Comparison of ENCODE assay signal across 22 cellular contexts in the genomic region with DNA sequence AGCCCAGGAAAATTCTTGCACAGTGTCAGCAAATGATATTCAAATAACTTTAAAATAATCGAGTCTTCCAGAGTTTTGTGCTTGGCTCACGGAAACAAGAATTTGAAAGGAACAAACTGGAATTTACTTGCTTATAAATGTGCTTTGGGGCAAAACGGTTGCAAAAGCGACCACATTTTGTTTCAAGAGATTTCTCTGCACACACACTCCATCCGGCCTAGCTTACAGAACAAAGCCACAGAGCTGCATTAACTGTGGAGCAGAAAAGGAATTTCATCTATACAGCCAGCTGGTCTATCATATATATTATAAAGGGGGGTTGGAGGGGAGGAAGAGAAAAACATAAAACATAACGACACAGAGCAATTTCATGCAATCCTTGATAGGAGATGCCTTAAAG.
"Had no signal": no experiment of that assay in that cellular context is flagged by ENCODE, and none has a peak within 500 bp of the region (broad histone marks: within the 10 kb centered on the region; RNA-seq: fewer than 3 reads in every experiment).

No MANE protein-coding gene starts in this region.

- H3K27ac ChIP-seq: brain microvascular endothelial cell, coronary artery, heart left ventricle, tibial artery had no signal

- DNase-seq: activated CD4-positive, alpha-beta T cell treated with anti-CD3 and anti-CD28 coated beads, Interleukin-2, amount 10 ng/mL, durations not matched to agents 24 days and 14 days; activated CD8-positive, alpha-beta T cell treated with anti-CD3 and anti-CD28 coated beads for 36 hours; activated naive CD4-positive, alpha-beta T cell; activated naive CD8-positive, alpha-beta T cell treated with anti-CD3 and anti-CD28 coated beads for 36 hours; activated T-cell treated with anti-CD3 and anti-CD28 coated beads, Interleukin-2, amount 50 U/mL, for 1 hour; brain microvascular endothelial cell; heart left ventricle; immature natural killer cell; kidney glomerular epithelial cell; left ventricle myocardium superior; naive thymus-derived CD4-positive, alpha-beta T cell; nucleus accumbens; stimulated activated CD4-positive, alpha-beta T cell treated with anti-CD3 and anti-CD28 coated beads, Interleukin-12 subunit alpha, Interleukin-12 subunit beta, amount 100 ng/mL, for 4 hours; stimulated activated CD4-positive, alpha-beta T cell treated with anti-CD3 and anti-CD28 coated beads, Interleukin-2, amount 100 ng/mL, for 24 hours; stimulated activated naive CD8-positive, alpha-beta T cell treated with anti-CD3 and anti-CD28 coated beads, Interleukin-15, Interleukin-2, amounts not matched to agents 100 U/mL and 50 U/mL, for 24 hours; substantia nigra; T-helper 1 cell; T1000; tibial artery had no signal

- FAIRE-seq: frontal cortex had no signal

- H3K36me3 ChIP-seq: brain microvascular endothelial cell, heart left ventricle, tibial artery had no signal

- ATAC-seq: activated CD8-positive, alpha-beta T cell treated with anti-CD3 and anti-CD28 coated beads for 36 hours; activated T-helper 17 cell treated with anti-CD3 and anti-CD28 coated beads, Interleukin-2, amount 50 U/mL, for 72 hours; heart left ventricle; left ventricle myocardium superior; naive thymus-derived CD4-positive, alpha-beta T cell; stimulated activated naive CD8-positive, alpha-beta T cell treated with anti-CD3 and anti-CD28 coated beads, Interleukin-15, Interleukin-2, amounts not matched to agents 100 U/mL and 50 U/mL, for 24 hours had no signal

- H3K9me3 ChIP-seq: tibial artery had no signal

- H3K4me1 ChIP-seq: tibial artery had no signal

- H3K4me3 ChIP-seq: coronary artery, heart left ventricle, tibial artery had no signal

- H3K27me3 ChIP-seq: brain microvascular endothelial cell, tibial artery had no signal
